8 cellular contexts compared by ENCODE assay signal in the genomic region with DNA sequence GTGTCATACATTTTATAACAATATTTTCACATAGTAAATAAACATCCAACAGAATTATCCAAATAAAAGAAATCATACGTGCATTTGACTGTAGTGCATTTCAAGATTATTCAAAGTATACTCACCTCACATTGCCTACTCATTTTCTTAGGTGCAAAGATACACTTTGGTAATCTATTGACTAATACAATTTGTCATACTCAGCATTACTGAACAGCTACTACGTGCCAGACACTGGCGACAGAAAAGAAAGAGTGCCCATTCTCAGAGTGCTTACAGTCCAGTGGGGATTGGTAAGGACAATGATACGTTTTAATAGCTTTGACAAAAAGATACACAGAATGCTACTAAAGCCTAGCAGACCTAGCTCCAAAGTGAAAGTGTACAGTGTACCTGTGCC.
"Had no signal": no experiment of that assay in that cellular context is flagged by ENCODE, and none has a peak within 500 bp of the region (broad histone marks: within the 10 kb centered on the region; RNA-seq: fewer than 3 reads in every experiment).

No MANE protein-coding gene starts in this region.

- DNase-seq: H7, HFFc6, KG1 had no signal

- H3K4me1 ChIP-seq: HAP-1 had no signal

- H3K9me3 ChIP-seq: HAP-1 had no signal

- H3K4me2 ChIP-seq: GM23338 had no signal

- H3K4me3 ChIP-seq: GM23338, HAP-1 had no signal

- H2AFZ ChIP-seq: GM23338 had no signal

- H3K27ac ChIP-seq: HL-60 had no signal

- FAIRE-seq: H1 had no signal

- ATAC-seq: GM23338, HCT116 had no signal
